ENCODE assay signal across 19 cellular contexts in the genomic region with DNA sequence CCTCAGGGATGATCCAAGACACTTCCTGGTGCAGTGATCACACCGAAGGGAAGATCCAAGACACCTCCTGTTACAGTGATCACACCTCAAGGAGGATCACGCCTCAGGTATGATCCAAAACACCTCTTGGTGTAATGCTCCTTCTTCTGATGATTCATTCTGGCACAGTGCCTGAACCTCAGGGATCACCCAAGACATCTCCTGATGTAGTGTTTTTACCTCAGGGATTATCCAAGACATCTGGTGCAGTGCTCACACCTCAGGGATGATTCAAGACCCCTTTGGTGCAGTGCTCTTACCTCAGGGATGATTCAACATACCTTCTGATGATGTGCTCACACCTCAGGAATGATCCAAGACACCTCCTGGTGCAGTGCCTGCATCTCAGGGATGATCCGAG.
A peak's percentile ranks its signal among the peaks of the same experiment; 100 is the strongest.
DNase-seq lines count a peak whose midpoint lies in the region; ATAC-seq, FAIRE-seq and TF ChIP-seq lines count a peak whose summit lies in the region.
"Had no signal": no experiment of that assay in that cellular context is flagged by ENCODE, and none has a peak within 500 bp of the region (broad histone marks: within the 10 kb centered on the region; RNA-seq: fewer than 3 reads in every experiment).

No MANE protein-coding gene starts in this region.

- H3K79me2 ChIP-seq in keratinocyte (ENCODE audit: control insufficient read depth, insufficient read depth, low read length): no peaks in the 10 kb centered on the region

- no peak for TF ChIP-seq EP300 in transverse colon (IDR thresholded peaks at IDR 0.05; ENCODE audit: low read depth)

- H3K9me1 ChIP-seq in keratinocyte (ENCODE audit: control insufficient read depth, extremely low read depth, insufficient read depth, low read length): no peaks in the 10 kb centered on the region

- WGBS in transverse colon (ENCODE audit: low coverage in 1 of 2), 2 donors: 81% methylated on average over 3 of the region's 3 CpGs; no CpG with 5 or more reads in 1 of the 2 donors

- H3K4me2 ChIP-seq in keratinocyte (ENCODE audit: control insufficient read depth, extremely low read depth, insufficient read depth, low read depth, low read length): no peak overlapping the region

- H3K27ac ChIP-seq in RWPE2 (ENCODE audit: poor library complexity, severe bottlenecking): no peak overlapping the region
- no peak overlapping the region for H3K27ac ChIP-seq in keratinocyte (ENCODE audit: control insufficient read depth, insufficient read depth, low read length)
- H3K27ac ChIP-seq in transverse colon: no peak overlapping the region
- H3K27ac ChIP-seq: C4-2B, HL-60 had no signal

- FAIRE-seq in bronchial epithelial cell (lab: Jason Lieb, UNC) (peak; percentile 18), keratinocyte (lab: Jason Lieb, UNC) (peak; percentile 48)
- FAIRE-seq: A204.1, G401.6, GM12892, GM19239 had no signal

- H3K27me3 ChIP-seq in RWPE2 (ENCODE audit: insufficient read depth, poor library complexity, severe bottlenecking): no peaks in the 10 kb centered on the region
- H3K27me3 ChIP-seq in bronchial epithelial cell (ENCODE audit: control insufficient read depth, insufficient read depth, low read length): no peaks in the 10 kb centered on the region
- H3K27me3 ChIP-seq in keratinocyte (ENCODE audit: control insufficient read depth, extremely low read depth, insufficient read depth, low read length): no peaks in the 10 kb centered on the region
- H3K27me3 ChIP-seq in transverse colon: no peaks in the 10 kb centered on the region
- H3K27me3 ChIP-seq: BE2C had no signal

- TF ChIP-seq CTCF in RWPE2 (IDR thresholded peaks at IDR 0.05; ENCODE audit: poor library complexity, severe bottlenecking) (no peak), bronchial epithelial cell (IDR thresholded peaks at IDR 0.05; ENCODE audit: insufficient read depth, low read length, severe bottlenecking) (no peak), keratinocyte (optimal IDR thresholded peaks at IDR 0.05 in 1 of 3, IDR thresholded peaks at IDR 0.05 in 1 of 3, conservative IDR thresholded peaks at IDR 0.05 in 1 of 3; ENCODE audit: extremely low read depth in 1 of 3, insufficient read depth in 2 of 3, low read length in 3 of 3) (no peak), transverse colon (IDR thresholded peaks at IDR 0.05) (no peak)

- H3K36me3 ChIP-seq in RWPE2 (ENCODE audit: low read depth): no peaks in the 10 kb centered on the region
- H3K36me3 ChIP-seq in bronchial epithelial cell (ENCODE audit: control insufficient read depth, insufficient read depth, low read length): no peaks in the 10 kb centered on the region
- no peaks in the 10 kb centered on the region for H3K36me3 ChIP-seq in keratinocyte (ENCODE audit: control insufficient read depth in 2 of 2, extremely low read depth in 1 of 2, insufficient read depth in 2 of 2, low read length in 2 of 2)
- no peaks in the 10 kb centered on the region for H3K36me3 ChIP-seq in transverse colon
- H3K36me3 ChIP-seq: BE2C had no signal

- in situ Hi-C loops in transverse colon (cut with MboI; ENCODE audit: low pct_ligation_motif_present in 1 of 4, low pct_unique_long_range_greater_than_20kb in 1 of 4, low sequenced_read_pairs in 3 of 4): no loop called here

- TF ChIP-seq POLR2A in transverse colon (IDR thresholded peaks at IDR 0.05): no peak

- ATAC-seq in RWPE2 (ENCODE audit: low read depth) (peak; percentile 50; the same call in 2 of the 3 replicates), GM18907 (IDR thresholded peaks at IDR 0.05; ENCODE audit: unreplicated experiment) (no peak)

- H3K4me1 ChIP-seq in RWPE2 (ENCODE audit: insufficient read depth, poor library complexity, severe bottlenecking): no peaks in the 10 kb centered on the region
- no peaks in the 10 kb centered on the region for H3K4me1 ChIP-seq in keratinocyte (ENCODE audit: control insufficient read depth, extremely low read depth, insufficient read depth, low read length)
- no peaks in the 10 kb centered on the region for H3K4me1 ChIP-seq in transverse colon
- H3K4me1 ChIP-seq: BE2C had no signal

- intact Hi-C loops in transverse colon (cut with DNase I; ENCODE audit: low total_unique reads): no loop called here

- H3K4me3 ChIP-seq in RWPE2 (ENCODE audit: severe bottlenecking): no peak overlapping the region
- H3K4me3 ChIP-seq in bronchial epithelial cell (ENCODE audit: low read depth, low read length): no peak overlapping the region
- no peak overlapping the region for H3K4me3 ChIP-seq in keratinocyte (ENCODE audit: control insufficient read depth in 2 of 3, extremely low read depth in 1 of 3, insufficient read depth in 2 of 3, low read depth in 1 of 3, low read length in 3 of 3)
- no peak overlapping the region for H3K4me3 ChIP-seq in transverse colon

- DNase-seq in RWPE2 (ENCODE audit: low spot score): no peak
- DNase-seq in bronchial epithelial cell (ENCODE audit: low read depth): peak; percentile 27
- DNase-seq in keratinocyte (ENCODE audit: low read depth, low spot score): peak; percentile 49
- no peak for DNase-seq in transverse colon
- DNase-seq in AG08395 (ENCODE audit: low spot score): no peak
- no peak for DNase-seq in cerebellar nuclear complex (lab: John Stamatoyannopoulos, UW)
- DNase-seq: BE2C; CD4-positive, alpha-beta memory T cell; DMS79 treated with DMSO at 0.1 percent for 48 hours; EL; HCEC 1CT; HFFc6 had no signal

- H4K20me1 ChIP-seq in keratinocyte (ENCODE audit: control insufficient read depth, extremely low read depth, insufficient read depth, low read length): no peaks in the 10 kb centered on the region

- H2AFZ ChIP-seq in keratinocyte (ENCODE audit: control insufficient read depth, low read length): no peak overlapping the region

- dilution Hi-C loops in keratinocyte (cut with MboI; ENCODE audit: extremely low pct_ligation_motif_present, low sequenced_read_pairs): no loop called here

- H3K9ac ChIP-seq in keratinocyte (ENCODE audit: control insufficient read depth, extremely low read depth, insufficient read depth, low read length): no peak overlapping the region

- H3K9me3 ChIP-seq in RWPE2 (ENCODE audit: severe bottlenecking): peaks cover 6% of the 10 kb centered on the region
- H3K9me3 ChIP-seq in keratinocyte (ENCODE audit: control insufficient read depth, low read depth, low read length): peaks cover 6% of the 10 kb centered on the region
- H3K9me3 ChIP-seq in transverse colon: no peaks in the 10 kb centered on the region
- H3K9me3 ChIP-seq: BE2C had no signal

Comparison
In these comparisons a context has a peak if more than half of its experiments do, and no peak if none do; other contexts are left out.
1. DNase-seq: peak in bronchial epithelial cell (single experiment) and keratinocyte (single experiment); none in RWPE2 (single experiment), transverse colon (single experiment), AG08395 (single experiment) and cerebellar nuclear complex (0 of 2).